20 cellular contexts compared by ENCODE assay signal in the genomic region with DNA sequence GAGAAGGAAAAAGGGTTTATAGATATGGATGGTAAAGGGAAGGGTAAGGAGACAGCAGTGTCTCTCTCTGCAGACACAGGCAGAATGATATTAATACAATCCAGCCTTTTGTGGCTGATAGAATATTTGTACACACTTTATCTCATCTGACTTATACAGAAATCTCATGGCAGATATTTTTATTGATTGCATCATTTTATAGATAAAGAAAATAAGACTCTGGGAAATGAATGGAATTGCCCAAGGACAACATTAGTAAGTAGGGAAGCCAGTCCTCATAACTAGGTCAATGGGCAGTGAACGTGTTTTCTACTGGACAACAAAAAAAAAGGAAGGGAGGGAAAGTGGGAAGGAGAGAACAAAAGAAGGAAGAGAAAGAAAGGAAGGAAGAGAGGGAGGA.
A peak's percentile ranks its signal among the peaks of the same experiment; 100 is the strongest.
DNase-seq lines count a peak whose midpoint lies in the region; ATAC-seq, FAIRE-seq and TF ChIP-seq lines count a peak whose summit lies in the region.
"Had no signal": no experiment of that assay in that cellular context is flagged by ENCODE, and none has a peak within 500 bp of the region (broad histone marks: within the 10 kb centered on the region; RNA-seq: fewer than 3 reads in every experiment).

No MANE protein-coding gene starts in this region.

- DNase-seq in HepG2 (ENCODE audit: low spot score) (no peak), right lobe of liver (no peak), GM23338 (ENCODE audit: low spot score) (no peak), fibroblast of the aortic adventitia (ENCODE audit: low read depth) (peak; percentile 58), mesenteric fat pad (ENCODE audit: low spot score) (no peak)
- no peak for DNase-seq in activated effector memory CD4-positive, alpha-beta T cell treated with Interleukin-2 at 50 U/mL for 16 hours
- DNase-seq: AML-193; CD4-positive, alpha-beta T cell; CD8-positive, alpha-beta T cell; DMS79 treated with DMSO at 0.1 percent for 48 hours; GF-D8 had no signal

- H3K9me3 ChIP-seq in HepG2 (ENCODE audit: low read length) (no peaks in the 10 kb centered on the region), right lobe of liver (no peaks in the 10 kb centered on the region)
- H3K9me3 ChIP-seq: A549; BLaER1 treated with 17β-estradiol and CSF1 and Interleukin-3, amounts not matched to agents 10 nM and 100 nM had no signal

- H3K4me3 ChIP-seq in HepG2 (replicated peaks in 1 of 3; ENCODE audit: insufficient read depth in 1 of 3, low read depth in 2 of 3, low read length in 3 of 3), result no peak overlapping the region
- no peak overlapping the region for H3K4me3 ChIP-seq in right lobe of liver
- no peak overlapping the region for H3K4me3 ChIP-seq in GM23338
- no peak overlapping the region for H3K4me3 ChIP-seq in fibroblast of the aortic adventitia (ENCODE audit: low read depth, low read length)
- H3K4me3 ChIP-seq: A549; BLaER1 treated with 17β-estradiol and CSF1 and Interleukin-3, amounts not matched to agents 10 nM and 100 nM had no signal

- H3K36me3 ChIP-seq in HepG2 (replicated peaks in 1 of 2; ENCODE audit: control insufficient read depth in 1 of 2, insufficient read depth in 2 of 2, low read length in 2 of 2), result no peaks in the 10 kb centered on the region
- no peaks in the 10 kb centered on the region for H3K36me3 ChIP-seq in right lobe of liver
- H3K36me3 ChIP-seq in GM23338 (ENCODE audit: insufficient read depth), result no peaks in the 10 kb centered on the region
- H3K36me3 ChIP-seq: BLaER1 treated with 17β-estradiol and CSF1 and Interleukin-3, amounts not matched to agents 10 nM and 100 nM had no signal

- TF ChIP-seq CTCF in HepG2 (CRISPR knock-in tag; IDR thresholded peaks at IDR 0.05) (no peak), right lobe of liver (IDR thresholded peaks at IDR 0.05) (no peak), GM23338 (conservative IDR thresholded peaks at IDR 0.05; ENCODE audit: low read depth in 2 of 2) (no peak), fibroblast of the aortic adventitia (IDR thresholded peaks at IDR 0.05; ENCODE audit: insufficient read depth, low read length) (no peak)

- no peaks in the 10 kb centered on the region for H3K9me3 Mint-ChIP-seq in GM23338
- H3K9me3 Mint-ChIP-seq: CD4-positive, alpha-beta T cell; CD8-positive, alpha-beta T cell had no signal

- TF ChIP-seq POLR2A in HepG2 (IDR thresholded peaks at IDR 0.05; ENCODE audit: insufficient read depth in 1 of 2, low read depth in 2 of 2, low read length in 2 of 2), result no peak
- TF ChIP-seq POLR2A in right lobe of liver (IDR thresholded peaks at IDR 0.05), result no peak

- H2AFZ ChIP-seq in HepG2 (ENCODE audit: low read length) (no peak overlapping the region), GM23338 (no peak overlapping the region)

- H3K4me2 ChIP-seq in HepG2 (ENCODE audit: low read depth, low read length), result no peak overlapping the region
- H3K4me2 ChIP-seq in GM23338, result no peak overlapping the region
- H3K4me2 ChIP-seq: A549; BLaER1 treated with 17β-estradiol and CSF1 and Interleukin-3, amounts not matched to agents 10 nM and 100 nM had no signal

- no peaks in the 10 kb centered on the region for H3K36me3 Mint-ChIP-seq in GM23338 (ENCODE audit: low read depth)
- H3K36me3 Mint-ChIP-seq: CD8-positive, alpha-beta T cell had no signal

- H3K79me2 ChIP-seq in HepG2 (ENCODE audit: insufficient read depth, low read length) (no peaks in the 10 kb centered on the region), GM23338 (replicated peaks; ENCODE audit: insufficient read depth) (no peaks in the 10 kb centered on the region)

- POLR2A ChIA-PET in HepG2 (lab: Yijun Ruan, JAX), result no interaction called here

- TF ChIP-seq EP300 in HepG2 (IDR thresholded peaks at IDR 0.05; ENCODE audit: low read depth in 2 of 2, low read length in 2 of 2), result no peak
- TF ChIP-seq EP300 in HepG2 (CRISPR knock-in tag; IDR thresholded peaks at IDR 0.05; ENCODE audit: borderline replicate concordance), result no peak

- H3K9ac ChIP-seq in HepG2 (ENCODE audit: insufficient read depth, low read depth, low read length), result no peak overlapping the region
- H3K9ac ChIP-seq: BLaER1 treated with 17β-estradiol and CSF1 and Interleukin-3, amounts not matched to agents 10 nM and 100 nM had no signal

- BruUV-seq in HepG2 (replicated peaks; lab: Mats Ljungman, UMichigan), result no TSS peak

- no peak overlapping the region for H3K4me3 Mint-ChIP-seq in GM23338
- H3K4me3 Mint-ChIP-seq: B cell; CD4-positive, alpha-beta T cell; CD8-positive, alpha-beta T cell had no signal

- no peaks in the 10 kb centered on the region for H3K4me1 ChIP-seq in HepG2 (ENCODE audit: insufficient read depth, low read length)
- H3K4me1 ChIP-seq in right lobe of liver, result no peaks in the 10 kb centered on the region
- H3K4me1 ChIP-seq in GM23338 (ENCODE audit: insufficient read depth), result no peaks in the 10 kb centered on the region
- H3K4me1 ChIP-seq: A549; BLaER1 treated with 17β-estradiol and CSF1 and Interleukin-3, amounts not matched to agents 10 nM and 100 nM had no signal

- peaks cover 6% of the 10 kb centered on the region; the same call in 2 of the 3 replicates for H3K4me1 Mint-ChIP-seq in GM23338
- H3K4me1 Mint-ChIP-seq: B cell had no signal

- H3K27me3 ChIP-seq in HepG2 (ENCODE audit: control insufficient read depth in 1 of 2, insufficient read depth in 2 of 2, low read length in 2 of 2) (no peaks in the 10 kb centered on the region), right lobe of liver (no peaks in the 10 kb centered on the region), GM23338 (ENCODE audit: insufficient read depth) (no peaks in the 10 kb centered on the region)
- H3K27me3 ChIP-seq: BLaER1 treated with 17β-estradiol and CSF1 and Interleukin-3, amounts not matched to agents 10 nM and 100 nM had no signal

- H3K9me2 ChIP-seq in GM23338 (ENCODE audit: insufficient read depth), result no peaks in the 10 kb centered on the region; the same call in none of the 2 replicates

- peak overlapping the region; percentile 66; the same call in 1 of the 2 replicates for H3K27ac Mint-ChIP-seq in GM23338
- H3K27ac Mint-ChIP-seq: B cell; CD4-positive, alpha-beta T cell; CD8-positive, alpha-beta T cell had no signal

- no peak for TF ChIP-seq RAD21 in HepG2 (CRISPR knock-in tag; IDR thresholded peaks at IDR 0.05)

- ATAC-seq in HepG2 (no peak), right lobe of liver (no peak), GM23338 (no peak)
- ATAC-seq: A549; CD8-positive, alpha-beta T cell had no signal

- WGBS in HepG2 (ENCODE audit: low lambda C conversion rate), result 2% methylated on average over 1 of the region's 1 CpG
- WGBS in right lobe of liver (ENCODE audit: insufficient coverage, low coverage, low lambda C conversion rate, missing lambda C conversion rate), result 36% methylated on average over 1 of the region's 1 CpG

- in situ Hi-C loops in HepG2 (cut with HindIII; ENCODE audit: extremely low pct_ligation_motif_present, low pct_unique_long_range_greater_than_20kb), result no loop called here

- H4K20me1 ChIP-seq in HepG2 (ENCODE audit: insufficient read depth, low read length), result no peaks in the 10 kb centered on the region
- no peaks in the 10 kb centered on the region for H4K20me1 ChIP-seq in GM23338 (replicated peaks; ENCODE audit: insufficient read depth)
- H4K20me1 ChIP-seq: BLaER1 treated with 17β-estradiol and CSF1 and Interleukin-3, amounts not matched to agents 10 nM and 100 nM had no signal

- H3F3A ChIP-seq in GM23338 (replicated peaks; ENCODE audit: low read depth), result no peaks in the 10 kb centered on the region

- no peak for FAIRE-seq in HepG2 (lab: Jason Lieb, UNC)
- FAIRE-seq: A549, D721Med, G401.6, GM12891, GM19239 had no signal

- CTCF ChIA-PET in HepG2 (lab: Yijun Ruan, JAX; ENCODE audit: low intra/inter-chr PET ratio, low total read pairs), result no interaction called here

- no peaks in the 10 kb centered on the region for H3K27me3 Mint-ChIP-seq in GM23338 (ENCODE audit: insufficient read depth, low read depth, poor library complexity)
- H3K27me3 Mint-ChIP-seq: B cell; CD4-positive, alpha-beta T cell had no signal

- intact Hi-C loops in HepG2 (cut with micrococcal nuclease; ENCODE audit: unreplicated experiment) (no loop called here), right lobe of liver (cut with DNase I) (no loop called here)

- H3K27ac ChIP-seq in HepG2 (ENCODE audit: extremely low read length, insufficient read depth, low read length) (no peak overlapping the region), right lobe of liver (no peak overlapping the region), GM23338 (ENCODE audit: low read depth) (no peak overlapping the region)
- H3K27ac ChIP-seq: 22Rv1; A549; BLaER1 treated with 17β-estradiol and CSF1 and Interleukin-3, amounts not matched to agents 10 nM and 100 nM; C4-2B had no signal

TF ChIP-seq in HepG2, 621 proteins besides CTCF, POLR2A, EP300 and RAD21:
- TF ChIP-seq ATF7 (IDR thresholded peaks at IDR 0.05) (peak; percentile 54; the same call in 1 of the 2 replicates), ATF7 (CRISPR knock-in tag; IDR thresholded peaks at IDR 0.05) (no peak), ZC3H13 (CRISPR knock-in tag; IDR thresholded peaks at IDR 0.05) (no peak)

TF ChIP-seq in GM23338, 12 proteins besides CTCF, POLR2A, EP300 and RAD21 (continues in another document):
- TF ChIP-seq ZNF114 (CRISPR knock-in tag; IDR thresholded peaks at IDR 0.05), result no peak
- TF ChIP-seq, protein P1, sequence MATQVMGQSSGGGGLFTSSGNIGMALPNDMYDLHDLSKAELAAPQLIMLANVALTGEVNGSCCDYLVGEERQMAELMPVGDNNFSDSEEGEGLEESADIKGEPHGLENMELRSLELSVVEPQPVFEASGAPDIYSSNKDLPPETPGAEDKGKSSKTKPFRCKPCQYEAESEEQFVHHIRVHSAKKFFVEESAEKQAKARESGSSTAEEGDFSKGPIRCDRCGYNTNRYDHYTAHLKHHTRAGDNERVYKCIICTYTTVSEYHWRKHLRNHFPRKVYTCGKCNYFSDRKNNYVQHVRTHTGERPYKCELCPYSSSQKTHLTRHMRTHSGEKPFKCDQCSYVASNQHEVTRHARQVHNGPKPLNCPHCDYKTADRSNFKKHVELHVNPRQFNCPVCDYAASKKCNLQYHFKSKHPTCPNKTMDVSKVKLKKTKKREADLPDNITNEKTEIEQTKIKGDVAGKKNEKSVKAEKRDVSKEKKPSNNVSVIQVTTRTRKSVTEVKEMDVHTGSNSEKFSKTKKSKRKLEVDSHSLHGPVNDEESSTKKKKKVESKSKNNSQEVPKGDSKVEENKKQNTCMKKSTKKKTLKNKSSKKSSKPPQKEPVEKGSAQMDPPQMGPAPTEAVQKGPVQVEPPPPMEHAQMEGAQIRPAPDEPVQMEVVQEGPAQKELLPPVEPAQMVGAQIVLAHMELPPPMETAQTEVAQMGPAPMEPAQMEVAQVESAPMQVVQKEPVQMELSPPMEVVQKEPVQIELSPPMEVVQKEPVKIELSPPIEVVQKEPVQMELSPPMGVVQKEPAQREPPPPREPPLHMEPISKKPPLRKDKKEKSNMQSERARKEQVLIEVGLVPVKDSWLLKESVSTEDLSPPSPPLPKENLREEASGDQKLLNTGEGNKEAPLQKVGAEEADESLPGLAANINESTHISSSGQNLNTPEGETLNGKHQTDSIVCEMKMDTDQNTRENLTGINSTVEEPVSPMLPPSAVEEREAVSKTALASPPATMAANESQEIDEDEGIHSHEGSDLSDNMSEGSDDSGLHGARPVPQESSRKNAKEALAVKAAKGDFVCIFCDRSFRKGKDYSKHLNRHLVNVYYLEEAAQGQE (IDR thresholded peaks at IDR 0.05; ENCODE audit: unreplicated experiment), result no peak
- no peak for TF ChIP-seq CREB1 (CRISPR knock-in tag; IDR thresholded peaks at IDR 0.05; ENCODE audit: low read depth)
- no peak for TF ChIP-seq ZNF331 (CRISPR knock-in tag; IDR thresholded peaks at IDR 0.05; ENCODE audit: low read depth)
- TF ChIP-seq JUNB (IDR thresholded peaks at IDR 0.05; ENCODE audit: unreplicated experiment), result no peak
